In genomic region chr5:97534166-97534565, GRCh38 we compare ENCODE assay signal across 8 cellular contexts.
A peak's percentile ranks its signal among the peaks of the same experiment; 100 is the strongest.
DNase-seq lines count a peak whose midpoint lies in the region; ATAC-seq and TF ChIP-seq lines count a peak whose summit lies in the region.

No MANE protein-coding gene starts in this region.

- H3K9me3 ChIP-seq in right atrium auricular region (no peaks in the 10 kb centered on the region), GM23248 (ENCODE audit: low read depth) (no peaks in the 10 kb centered on the region)

- H2AFZ ChIP-seq in GM23248 = peak overlapping the region; percentile 21; the same call in 1 of the 2 replicates

- no peaks in the 10 kb centered on the region for H3K4me1 ChIP-seq in right atrium auricular region
- H3K4me1 ChIP-seq in GM23248 (ENCODE audit: insufficient read depth) = peaks cover 16% of the 10 kb centered on the region

- H3K9me2 ChIP-seq in GM23248 (ENCODE audit: insufficient read depth) = no peaks in the 10 kb centered on the region

- H3K36me3 ChIP-seq in right atrium auricular region (no peaks in the 10 kb centered on the region), GM23248 (ENCODE audit: low read depth) (no peaks in the 10 kb centered on the region)

- H3K27me3 ChIP-seq in right atrium auricular region (no peaks in the 10 kb centered on the region), GM23248 (replicated peaks; ENCODE audit: insufficient read depth) (no peaks in the 10 kb centered on the region)

- peak overlapping the region; percentile 6 for H3K4me2 ChIP-seq in GM23248 (ENCODE audit: unreplicated experiment)

- H3K27ac ChIP-seq in right atrium auricular region = no peak overlapping the region
- H3K27ac ChIP-seq in GM23248 = peak overlapping the region; percentile 12; the same call in 1 of the 2 replicates

- H3K4me3 ChIP-seq in right atrium auricular region = no peak overlapping the region
- H3K4me3 ChIP-seq in GM23248 = no peak overlapping the region

- no peaks in the 10 kb centered on the region for H4K20me1 ChIP-seq in GM23248 (ENCODE audit: insufficient read depth)

- in situ Hi-C loops in GM23248 (cut with MboI) = loop anchor here (25.0 kb wide), 1 partner anchor 1253 kb away; no protein-coding TSS in a partner anchor

- no peak overlapping the region for H3K9ac ChIP-seq in GM23248

- H3F3A ChIP-seq in GM23248 (ENCODE audit: insufficient read depth) = peaks cover 5% of the 10 kb centered on the region; the same call in 1 of the 2 replicates

- peak in 1 of 2 donors; percentile 62 for TF ChIP-seq CTCF in right atrium auricular region (IDR thresholded peaks at IDR 0.05)

- DNase-seq in Right ventricle myocardium inferior (ENCODE audit: missing footprints) (no peak), right atrium auricular region (ENCODE audit: low spot score) (no peak), GM23248 (peak; percentile 87), HuH-7 (ENCODE audit: low spot score) (peak; percentile 48), T1000 (lab: John Stamatoyannopoulos, UW) (peak; percentile 18), globus pallidus (ENCODE audit: low spot score) (peak; percentile 59), renal cortical epithelial cell (ENCODE audit: low read depth) (peak; percentile 72)
- DNase-seq in stimulated activated CD4-positive, alpha-beta T cell treated with anti-CD3 and anti-CD28 coated beads, Interleukin-4, amount 100 ng/mL, for 4 hours = no peak

- H3K79me2 ChIP-seq in GM23248 (ENCODE audit: insufficient read depth) = no peaks in the 10 kb centered on the region

- intact Hi-C loops in Right ventricle myocardium inferior (cut with DNase I) = loop anchor here (2.0 kb wide), 1 partner anchor 303 kb away; no protein-coding TSS in a partner anchor

- ATAC-seq in Right ventricle myocardium inferior = peak; percentile 74

Comparison
In these comparisons a context has a peak if more than half of its experiments do, and no peak if none do; other contexts are left out.
1. DNase-seq: peak in GM23248 (single experiment), HuH-7 (single experiment), T1000 (single experiment), globus pallidus (single experiment) and renal cortical epithelial cell (single experiment); none in Right ventricle myocardium inferior (single experiment), right atrium auricular region (single experiment) and stimulated activated CD4-positive, alpha-beta T cell treated with anti-CD3 and anti-CD28 coated beads, Interleukin-4, amount 100 ng/mL, for 4 hours (0 of 2).